22 cellular contexts compared by ENCODE assay signal in genomic region chr7:15801041-15801440, GRCh38.
A peak's percentile ranks its signal among the peaks of the same experiment; 100 is the strongest.
DNase-seq lines count a peak whose midpoint lies in the region; ATAC-seq and TF ChIP-seq lines count a peak whose summit lies in the region.
"Had no signal": no experiment of that assay in that cellular context is flagged by ENCODE, and none has a peak within 500 bp of the region (broad histone marks: within the 10 kb centered on the region; RNA-seq: fewer than 3 reads in every experiment).

No MANE protein-coding gene starts in this region.

- no peak overlapping the region for H3K27ac Mint-ChIP-seq in stimulated activated naive B cell treated with anti-CD40 and anti-IgM and Interleukin-4, amounts not matched to agents 10 μg/mL and 1 μg/mL and 100 μg/mL, for 72 hours
- H3K27ac Mint-ChIP-seq: CD4-positive, alpha-beta T cell had no signal

- peaks cover 0 to 26% (median 6%) of the 10 kb centered on the region in 12 donors for H3K4me1 ChIP-seq in heart left ventricle
- H3K4me1 ChIP-seq in right atrium auricular region: peaks cover 0 to 12% of the 10 kb centered on the region in 2 donors
- no peaks in the 10 kb centered on the region for H3K4me1 ChIP-seq in hepatocyte (ENCODE audit: insufficient read depth)
- peaks cover 0 to 29% (median 10%) of the 10 kb centered on the region in 4 donors for H3K4me1 ChIP-seq in tibial artery
- H3K4me1 ChIP-seq: Caco-2 had no signal

- H2AFZ ChIP-seq in hepatocyte: no peak overlapping the region

- no peaks in the 10 kb centered on the region for H3K27me3 Mint-ChIP-seq in stimulated activated naive B cell treated with anti-CD40 and anti-IgM and Interleukin-4, amounts not matched to agents 10 μg/mL and 1 μg/mL and 100 μg/mL, for 72 hours
- H3K27me3 Mint-ChIP-seq: CD4-positive, alpha-beta T cell had no signal

- no peaks in the 10 kb centered on the region for H3K4me1 Mint-ChIP-seq in stimulated activated naive B cell treated with anti-CD40 and anti-IgM and Interleukin-4, amounts not matched to agents 10 μg/mL and 1 μg/mL and 100 μg/mL, for 72 hours

- no peaks in the 10 kb centered on the region for H3K9me3 ChIP-seq in heart left ventricle
- no peaks in the 10 kb centered on the region for H3K9me3 ChIP-seq in right atrium auricular region
- H3K9me3 ChIP-seq in hepatocyte (ENCODE audit: low read depth): no peaks in the 10 kb centered on the region
- no peaks in the 10 kb centered on the region for H3K9me3 ChIP-seq in tibial artery
- H3K9me3 ChIP-seq: Caco-2 had no signal

- TF ChIP-seq CTCF in heart left ventricle (IDR thresholded peaks at IDR 0.05) (no peak), right atrium auricular region (IDR thresholded peaks at IDR 0.05) (no peak), hepatocyte (IDR thresholded peaks at IDR 0.05; ENCODE audit: poor library complexity) (no peak), tibial artery (IDR thresholded peaks at IDR 0.05) (no peak)

- H3K9me3 Mint-ChIP-seq in stimulated activated naive B cell treated with anti-CD40 and anti-IgM and Interleukin-4, amounts not matched to agents 10 μg/mL and 1 μg/mL and 100 μg/mL, for 72 hours: no peaks in the 10 kb centered on the region
- H3K9me3 Mint-ChIP-seq: HFFc6 had no signal

- H3K4me3 Mint-ChIP-seq in stimulated activated naive B cell treated with anti-CD40 and anti-IgM and Interleukin-4, amounts not matched to agents 10 μg/mL and 1 μg/mL and 100 μg/mL, for 72 hours: no peak overlapping the region
- H3K4me3 Mint-ChIP-seq: CD4-positive, alpha-beta T cell had no signal

- no peaks in the 10 kb centered on the region for H3K9me2 ChIP-seq in hepatocyte (replicated peaks; ENCODE audit: insufficient read depth)

- H3K36me3 ChIP-seq in heart left ventricle (no peaks in the 10 kb centered on the region), right atrium auricular region (no peaks in the 10 kb centered on the region), hepatocyte (replicated peaks; ENCODE audit: insufficient read depth, low read depth) (no peaks in the 10 kb centered on the region), tibial artery (no peaks in the 10 kb centered on the region)

- H3K27ac ChIP-seq in heart left ventricle: peak overlapping the region; percentile 11 to 70 (median 42)
- peak overlapping the region in 1 of 2 donors; percentile 62 for H3K27ac ChIP-seq in right atrium auricular region
- peak overlapping the region; percentile 23 for H3K27ac ChIP-seq in hepatocyte
- H3K27ac ChIP-seq in tibial artery: peak overlapping the region; percentile 1 to 31
- H3K27ac ChIP-seq: SK-N-MC had no signal

- DNase-seq in heart left ventricle: no peak
- DNase-seq in right atrium auricular region (ENCODE audit: low spot score): no peak
- DNase-seq in RPMI7951 (ENCODE audit: low read depth): peak; percentile 17
- DNase-seq in hepatocyte (ENCODE audit: low spot score): no peak
- no peak for DNase-seq in tibial artery
- DNase-seq in stimulated activated naive B cell treated with anti-CD40 and anti-IgM and Interleukin-4, amounts not matched to agents 10 μg/mL and 1 μg/mL and 100 μg/mL, for 72 hours: no peak
- DNase-seq: 8988T; Caco-2; CD4-positive, alpha-beta T cell; GF-D8; NCI-H1105 treated with DMSO at 0.1 percent for 48 hours; NCI-H1694; NCI-H2081 treated with DMSO at 0.1 percent for 48 hours; NCI-H2227 treated with DMSO at 0.1 percent for 48 hours; NCI-H524; NCI-H82; OCI-M1; SHP77 had no signal

- H3K4me3 ChIP-seq in heart left ventricle (no peak overlapping the region), right atrium auricular region (no peak overlapping the region), hepatocyte (no peak overlapping the region), tibial artery (no peak overlapping the region)
- H3K4me3 ChIP-seq: SK-N-MC had no signal

- ATAC-seq in heart left ventricle (peak in 1 of 4 donors; percentile 11), GM18520 (IDR thresholded peaks at IDR 0.05; ENCODE audit: unreplicated experiment) (no peak), GM21576 (IDR thresholded peaks at IDR 0.05; ENCODE audit: unreplicated experiment) (no peak)
- no peak for ATAC-seq in stimulated activated naive B cell treated with anti-CD40 and anti-IgM and Interleukin-4, amounts not matched to agents 10 μg/mL and 1 μg/mL and 100 μg/mL, for 72 hours (replicated peaks)

- H4K20me1 ChIP-seq in hepatocyte (ENCODE audit: insufficient read depth, poor library complexity, severe bottlenecking): no peaks in the 10 kb centered on the region

- TF ChIP-seq POLR2A in heart left ventricle (IDR thresholded peaks at IDR 0.05): no peak

- no peak overlapping the region for H3K4me2 ChIP-seq in hepatocyte

- no peaks in the 10 kb centered on the region for H3K79me2 ChIP-seq in hepatocyte

- intact Hi-C loops in heart left ventricle (cut with DNase I) (loop anchor here in 1 of 10 donors (5.0 kb wide), 1 partner anchor 36 kb away; no protein-coding TSS in a partner anchor), tibial artery (cut with DNase I; ENCODE audit: low total_unique reads) (no loop called here)

- H3K27me3 ChIP-seq in heart left ventricle (no peaks in the 10 kb centered on the region), right atrium auricular region (no peaks in the 10 kb centered on the region), hepatocyte (no peaks in the 10 kb centered on the region), tibial artery (no peaks in the 10 kb centered on the region)

- H3K36me3 Mint-ChIP-seq in stimulated activated naive B cell treated with anti-CD40 and anti-IgM and Interleukin-4, amounts not matched to agents 10 μg/mL and 1 μg/mL and 100 μg/mL, for 72 hours: no peaks in the 10 kb centered on the region
